ENCODE assay signal across 32 cellular contexts in the genomic region with DNA sequence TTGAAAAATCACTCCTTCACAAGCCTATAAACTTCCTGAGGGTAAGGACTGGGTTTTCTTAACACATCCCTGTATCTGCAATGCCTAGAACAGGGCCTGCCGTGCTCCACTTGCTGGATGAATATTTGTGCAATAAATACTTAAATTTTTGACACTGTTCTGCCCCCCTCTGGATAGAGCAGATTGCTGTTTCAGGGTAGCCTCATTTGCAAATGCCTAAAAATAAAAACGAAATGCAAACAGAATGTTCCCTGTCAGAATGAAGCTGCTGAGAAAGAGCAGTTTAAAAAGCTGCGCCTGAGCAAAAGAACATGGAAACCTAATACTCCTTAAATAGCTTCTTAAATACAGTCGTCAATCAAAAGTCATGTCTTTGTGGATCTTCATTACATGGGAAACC.
DNase-seq lines count a peak whose midpoint lies in the region; ATAC-seq, FAIRE-seq and TF ChIP-seq lines count a peak whose summit lies in the region.
"Had no signal": no experiment of that assay in that cellular context is flagged by ENCODE, and none has a peak within 500 bp of the region (broad histone marks: within the 10 kb centered on the region; RNA-seq: fewer than 3 reads in every experiment).

No MANE protein-coding gene starts in this region.

- no peak for TF ChIP-seq POLR2A in GM12878 (IDR thresholded peaks at IDR 0.05; ENCODE audit: low read depth, low read length)

- CTCF ChIA-PET in GM12878 (lab: Yijun Ruan, JAX): no interaction called here

- no peak overlapping the region for H2AFZ ChIP-seq in GM12878 (ENCODE audit: control insufficient read depth, low read depth, low read length)

- H3K9ac ChIP-seq in GM12878 (ENCODE audit: control insufficient read depth, insufficient read depth, low read length) (no peak overlapping the region), colonic mucosa (ENCODE audit: low read depth in 2 of 2, low read length in 2 of 2) (no peak overlapping the region), endodermal cell (ENCODE audit: extremely low read depth, low read length, poor library complexity, severe bottlenecking) (no peak overlapping the region)

- TF ChIP-seq RAD21 in GM12878 (IDR thresholded peaks at IDR 0.05; ENCODE audit: insufficient read depth, low read depth, low read length): peak; percentile 18; the same call in 1 of the 2 replicates

- in situ Hi-C loops in GM12878 (cut with MboI): no loop called here

- no peak overlapping the region for H3K27ac Mint-ChIP-seq in endodermal cell
- H3K27ac Mint-ChIP-seq: activated naive CD8-positive, alpha-beta T cell; CD8-positive, alpha-beta memory T cell; natural killer cell; stimulated activated memory B cell treated with anti-CD40 and anti-IgM and Interleukin-4, amounts not matched to agents 10 μg/mL and 1 μg/mL and 100 μg/mL, for 72 hours had no signal

- no peaks in the 10 kb centered on the region for H4K20me1 ChIP-seq in GM12878 (ENCODE audit: control insufficient read depth, insufficient read depth)

- DNase-seq in DMS 273 (lab: John Stamatoyannopoulos, UW; ENCODE audit: unreplicated experiment) (peak; percentile 19), DMS 273 treated with DMSO at 0.1 percent for 48 hours (lab: John Stamatoyannopoulos, UW) (no peak), GM12878 (ENCODE audit: low read depth, low spot score) (no peak), head of caudate nucleus (peak in 39 of 42 donors; percentile 5 to 84 (median 44)), colonic mucosa (no peak), endodermal cell (no peak), NCI-H510A treated with DMSO at 0.1 percent for 48 hours (lab: John Stamatoyannopoulos, UW) (no peak)
- DNase-seq: activated CD4-positive, alpha-beta T cell treated with anti-CD3 and anti-CD28 coated beads for 48 hours; activated CD8-positive, alpha-beta memory T cell treated with anti-CD3 and anti-CD28 coated beads for 24 hours; activated effector memory CD4-positive, alpha-beta T cell treated with Interleukin-2 at 50 U/mL for 16 hours; activated T-cell treated with anti-CD3 and anti-CD28 coated beads for 4 hours; CD8-positive, alpha-beta memory T cell; DMS153; effector memory CD4-positive, alpha-beta T cell; foreskin melanocyte; Karpas-422; mucosa of descending colon; MV-4-11; natural killer cell; NCI-H446 treated with DMSO at 0.1 percent for 48 hours; ovary; RPMI8226; substantia nigra; upper lobe of left lung had no signal

- H3K27me3 Mint-ChIP-seq in endodermal cell (ENCODE audit: insufficient read depth): no peaks in the 10 kb centered on the region
- H3K27me3 Mint-ChIP-seq: activated naive CD8-positive, alpha-beta T cell; CD8-positive, alpha-beta memory T cell; stimulated activated memory B cell treated with anti-CD40 and anti-IgM and Interleukin-4, amounts not matched to agents 10 μg/mL and 1 μg/mL and 100 μg/mL, for 72 hours had no signal

- no peaks in the 10 kb centered on the region for H3K27me3 ChIP-seq in GM12878 (replicated peaks in 1 of 2; ENCODE audit: control insufficient read depth in 2 of 2, insufficient read depth in 2 of 2, low read length in 1 of 2)
- no peaks in the 10 kb centered on the region for H3K27me3 ChIP-seq in colonic mucosa
- H3K27me3 ChIP-seq in endodermal cell (ENCODE audit: control insufficient read depth, insufficient read depth, low read length, poor library complexity, severe bottlenecking): no peaks in the 10 kb centered on the region
- H3K27me3 ChIP-seq: ovary, SJSA1, upper lobe of left lung had no signal

- ATAC-seq in GM12878 (no peak), HG02852 (IDR thresholded peaks at IDR 0.05; ENCODE audit: unreplicated experiment) (no peak)
- ATAC-seq: HepG2; mucosa of descending colon; natural killer cell; stimulated activated memory B cell treated with anti-CD40 and anti-IgM and Interleukin-4, amounts not matched to agents 10 μg/mL and 1 μg/mL and 100 μg/mL, for 72 hours had no signal

- H3K4me2 ChIP-seq in GM12878 (ENCODE audit: control insufficient read depth, insufficient read depth): no peak overlapping the region

- intact Hi-C loops in GM12878 (cut with micrococcal nuclease; ENCODE audit: unreplicated experiment) (no loop called here), head of caudate nucleus (cut with DNase I) (no loop called here), colonic mucosa (cut with DNase I) (no loop called here)

- no peak overlapping the region for H3K4me3 Mint-ChIP-seq in endodermal cell
- H3K4me3 Mint-ChIP-seq: activated naive CD8-positive, alpha-beta T cell; CD8-positive, alpha-beta memory T cell; natural killer cell; stimulated activated memory B cell treated with anti-CD40 and anti-IgM and Interleukin-4, amounts not matched to agents 10 μg/mL and 1 μg/mL and 100 μg/mL, for 72 hours had no signal

- H3K36me3 Mint-ChIP-seq in endodermal cell (ENCODE audit: low read depth): no peaks in the 10 kb centered on the region
- H3K36me3 Mint-ChIP-seq: activated naive CD8-positive, alpha-beta T cell; CD8-positive, alpha-beta memory T cell; stimulated activated memory B cell treated with anti-CD40 and anti-IgM and Interleukin-4, amounts not matched to agents 10 μg/mL and 1 μg/mL and 100 μg/mL, for 72 hours had no signal

- H3K4me3 ChIP-seq in GM12878: no peak overlapping the region
- no peak overlapping the region for H3K4me3 ChIP-seq in colonic mucosa
- H3K4me3 ChIP-seq in endodermal cell (ENCODE audit: low read length): no peak overlapping the region
- H3K4me3 ChIP-seq: mucosa of descending colon, ovary, SJSA1, skin epidermis, upper lobe of left lung had no signal

- H3K4me1 ChIP-seq in GM12878 (ENCODE audit: control insufficient read depth, insufficient read depth, low read length) (no peaks in the 10 kb centered on the region), colonic mucosa (no peaks in the 10 kb centered on the region), endodermal cell (ENCODE audit: control insufficient read depth, insufficient read depth, low read length) (no peaks in the 10 kb centered on the region)
- H3K4me1 ChIP-seq: SJSA1, upper lobe of left lung had no signal

- RAD21 ChIA-PET in GM12878 (lab: Charles Lee; ENCODE audit: unreplicated experiment): no interaction called here

- no peaks in the 10 kb centered on the region for H3K4me1 Mint-ChIP-seq in endodermal cell
- H3K4me1 Mint-ChIP-seq: CD8-positive, alpha-beta memory T cell; natural killer cell; stimulated activated memory B cell treated with anti-CD40 and anti-IgM and Interleukin-4, amounts not matched to agents 10 μg/mL and 1 μg/mL and 100 μg/mL, for 72 hours had no signal

- H3K9me3 ChIP-seq in GM12878 (replicated peaks; ENCODE audit: control insufficient read depth, insufficient read depth, low read length) (no peaks in the 10 kb centered on the region), colonic mucosa (no peaks in the 10 kb centered on the region), endodermal cell (ENCODE audit: control insufficient read depth, low read length) (no peaks in the 10 kb centered on the region)
- H3K9me3 ChIP-seq: ovary had no signal

- no peaks in the 10 kb centered on the region for H3K79me2 ChIP-seq in GM12878 (ENCODE audit: control insufficient read depth, insufficient read depth, low read length)

- BruUV-seq in GM12878 (replicated peaks; lab: Mats Ljungman, UMichigan): no TSS peak

- H3K27ac ChIP-seq in GM12878 (ENCODE audit: control insufficient read depth, insufficient read depth) (no peak overlapping the region), colonic mucosa (no peak overlapping the region), endodermal cell (ENCODE audit: low read depth, low read length) (no peak overlapping the region)
- H3K27ac ChIP-seq: 22Rv1, ovary, SJSA1, skin epidermis, upper lobe of left lung had no signal

- WGBS in GM12878 (ENCODE audit: insufficient coverage, insufficient replicate concordance, low lambda C conversion rate, missing lambda C conversion rate): 0% methylated on average over 4 of the region's 4 CpGs
- WGBS in endodermal cell (ENCODE audit: insufficient coverage in 1 of 2, insufficient read length in 1 of 2), 2 experiments: 80 to 85% methylated on average over 3 to 4 of the region's 4 CpGs

- no peaks in the 10 kb centered on the region for H3K36me3 ChIP-seq in GM12878 (ENCODE audit: control insufficient read depth in 2 of 2, insufficient read depth in 2 of 2, low read length in 1 of 2)
- H3K36me3 ChIP-seq in colonic mucosa: no peaks in the 10 kb centered on the region
- no peaks in the 10 kb centered on the region for H3K36me3 ChIP-seq in endodermal cell (ENCODE audit: control insufficient read depth, insufficient read depth, low read length)
- H3K36me3 ChIP-seq: ovary, SJSA1, upper lobe of left lung had no signal

- TF ChIP-seq CTCF in GM12878 (IDR thresholded peaks at IDR 0.05 in 2 of 3, conservative IDR thresholded peaks at IDR 0.05 in 1 of 3; ENCODE audit: control insufficient read depth in 2 of 3, extremely low read depth in 1 of 3, insufficient read depth in 1 of 3, low read depth in 3 of 3, low read length in 3 of 3) (no peak), colonic mucosa (IDR thresholded peaks at IDR 0.05) (no peak), endodermal cell (conservative IDR thresholded peaks at IDR 0.05) (no peak)

- POLR2A ChIA-PET in GM12878 (lab: Charles Lee): no interaction called here

- TF ChIP-seq EP300 in GM12878 (IDR thresholded peaks at IDR 0.05; ENCODE audit: borderline replicate concordance in 1 of 2, control insufficient read depth in 1 of 2, low read depth in 2 of 2, low read length in 2 of 2): no peak

- H3K9me3 Mint-ChIP-seq in endodermal cell: peaks cover 7% of the 10 kb centered on the region

- SMC1A ChIA-PET in GM12878 (lab: Charles Lee; ENCODE audit: uncharacterized antibody, unreplicated experiment): interaction anchor here (1.0 to 1.3 kb wide), 2 partner anchors 9 to 52 kb away, joined by 3 read pairs; no protein-coding TSS in a partner anchor

- no peak for FAIRE-seq in GM12878 (lab: Jason Lieb, UNC)
- FAIRE-seq: colon, HepG2 had no signal

TF ChIP-seq in GM12878, 131 proteins besides CTCF, POLR2A, EP300 and RAD21 (continues in another document):
- no peak for TF ChIP-seq MTA3 (IDR thresholded peaks at IDR 0.05; ENCODE audit: borderline replicate concordance, low read length)
- TF ChIP-seq, protein P1, sequence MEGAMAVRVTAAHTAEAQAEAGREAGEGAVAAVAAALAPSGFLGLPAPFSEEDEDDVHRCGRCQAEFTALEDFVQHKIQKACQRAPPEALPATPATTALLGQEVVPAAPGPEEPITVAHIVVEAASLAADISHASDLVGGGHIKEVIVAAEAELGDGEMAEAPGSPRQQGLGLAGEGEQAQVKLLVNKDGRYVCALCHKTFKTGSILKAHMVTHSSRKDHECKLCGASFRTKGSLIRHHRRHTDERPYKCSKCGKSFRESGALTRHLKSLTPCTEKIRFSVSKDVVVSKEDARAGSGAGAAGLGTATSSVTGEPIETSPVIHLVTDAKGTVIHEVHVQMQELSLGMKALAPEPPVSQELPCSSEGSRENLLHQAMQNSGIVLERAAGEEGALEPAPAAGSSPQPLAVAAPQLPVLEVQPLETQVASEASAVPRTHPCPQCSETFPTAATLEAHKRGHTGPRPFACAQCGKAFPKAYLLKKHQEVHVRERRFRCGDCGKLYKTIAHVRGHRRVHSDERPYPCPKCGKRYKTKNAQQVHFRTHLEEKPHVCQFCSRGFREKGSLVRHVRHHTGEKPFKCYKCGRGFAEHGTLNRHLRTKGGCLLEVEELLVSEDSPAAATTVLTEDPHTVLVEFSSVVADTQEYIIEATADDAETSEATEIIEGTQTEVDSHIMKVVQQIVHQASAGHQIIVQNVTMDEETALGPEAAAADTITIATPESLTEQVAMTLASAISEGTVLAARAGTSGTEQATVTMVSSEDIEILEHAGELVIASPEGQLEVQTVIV (IDR thresholded peaks at IDR 0.05; ENCODE audit: borderline replicate concordance, partially characterized antibody): no peak

Comparison
In these comparisons a context has a peak if more than half of its experiments do, and no peak if none do; other contexts are left out.
1. DNase-seq: peak in DMS 273 (single experiment) and head of caudate nucleus (39 of 42); none in DMS 273 treated with DMSO at 0.1 percent for 48 hours (single experiment), GM12878 (single experiment), colonic mucosa (single experiment), endodermal cell (single experiment) and NCI-H510A treated with DMSO at 0.1 percent for 48 hours (single experiment).